Comparison of ENCODE assay signal across 8 cellular contexts in the genomic region with DNA sequence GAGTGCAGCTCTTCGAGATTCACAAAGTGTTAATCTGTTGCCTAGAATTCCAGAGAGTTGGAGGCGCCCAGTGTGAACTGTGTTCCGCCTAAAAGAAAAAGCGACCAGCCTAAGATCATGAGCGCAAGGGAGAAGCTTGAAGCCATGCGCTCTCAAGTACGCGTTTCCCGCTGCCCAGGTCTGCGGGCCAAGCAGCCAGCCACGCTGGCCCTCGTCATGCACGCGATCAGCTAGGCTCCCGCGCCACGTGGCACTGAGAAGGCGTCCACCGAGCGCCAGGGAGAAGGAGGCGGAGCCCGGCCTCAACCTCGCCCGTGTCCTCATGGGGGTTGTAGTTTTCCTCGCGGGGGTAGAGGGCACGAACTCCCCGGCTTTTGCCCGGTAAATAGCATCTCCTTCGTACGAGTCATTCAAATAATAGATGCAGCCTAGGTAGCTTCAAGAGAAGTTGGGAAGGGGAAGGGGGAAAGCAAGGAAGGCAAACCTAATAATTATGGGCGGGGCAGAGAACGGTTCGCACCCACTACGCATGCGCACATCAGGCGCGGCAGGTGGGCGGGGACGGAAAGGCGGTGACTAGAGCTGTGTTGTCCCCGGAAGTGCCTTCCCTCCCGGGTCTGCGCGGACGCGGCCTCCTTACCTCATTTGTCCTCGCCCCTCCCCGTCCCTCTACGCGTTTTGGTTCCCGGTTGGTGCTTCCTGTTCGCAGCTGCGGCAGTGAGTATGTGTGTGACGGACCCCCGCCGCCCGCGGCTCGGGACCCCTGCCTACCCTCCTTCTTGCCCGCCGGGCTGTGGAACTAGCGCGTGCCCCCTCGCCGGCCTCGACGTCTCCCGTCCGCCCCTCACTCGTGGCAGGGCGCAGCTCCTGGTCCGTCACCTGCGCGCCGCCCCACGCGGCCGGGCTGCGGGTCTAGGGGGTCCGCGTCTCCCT. TPM values are rescaled to one million over a fixed set of nuclear protein-coding genes. Genes with fewer than 3 reads are reported as not detected.
DNase-seq lines count a peak whose midpoint lies in the region; ATAC-seq and TF ChIP-seq lines count a peak whose summit lies in the region.

A gene (plus strand): TSS at position 668 of the 933 bp plus-strand sequence.

- no peaks in the 10 kb centered on the region for H3K9me3 ChIP-seq in PC-3 (ENCODE audit: low read length)

- H3K27ac ChIP-seq in PC-3 (ENCODE audit: low read length): peak within 1 kb of the TSS; percentile 37

- H3K4me3 ChIP-seq in PC-3 (ENCODE audit: low read length) (peak within 1 kb of the TSS; percentile 90), epithelial cell of proximal tubule (ENCODE audit: low read depth, low read length) (peak within 1 kb of the TSS; percentile 96)

- TF ChIP-seq CTCF in PC-3 (conservative IDR thresholded peaks at IDR 0.05; ENCODE audit: low read depth, low read length) (no peak), epithelial cell of proximal tubule (conservative IDR thresholded peaks at IDR 0.05; ENCODE audit: low read depth, low read length) (no peak)

- POLR2A ChIA-PET in PC-3 (lab: Charles Lee; ENCODE audit: unreplicated experiment): no interaction called here

- H4K20me1 ChIP-seq in PC-3 (ENCODE audit: low read length): no peaks in the 10 kb centered on the region

- peak within 1 kb of the TSS; percentile 90 for H3K9ac ChIP-seq in PC-3 (ENCODE audit: low read length)

- no peaks in the 10 kb centered on the region for H3F3A ChIP-seq in PC-3 (ENCODE audit: low read length, unreplicated experiment)

- CTCF ChIA-PET in PC-3 (lab: Charles Lee): interaction anchor here (0.6 to 1.2 kb wide), 2 partner anchors 111 to 345 kb away, joined by 3 read pairs; a partner anchor contains a TSS

- H2AFZ ChIP-seq in PC-3 (ENCODE audit: low read length): peak within 1 kb of the TSS; percentile 97

- H3K4me1 ChIP-seq in PC-3 (ENCODE audit: insufficient read depth, low read length): peaks cover 3% of the 10 kb centered on the region; the same call in 1 of the 2 replicates

- H3K79me2 ChIP-seq in PC-3 (ENCODE audit: low read length): peaks cover 46% of the 10 kb centered on the region

- peak within 1 kb of the TSS; percentile 85 for H3K4me2 ChIP-seq in PC-3 (ENCODE audit: low read length)

- H3K27me3 ChIP-seq in PC-3 (ENCODE audit: low read length): no peaks in the 10 kb centered on the region

- no peak for TF ChIP-seq RAD21 in Ishikawa (IDR thresholded peaks at IDR 0.05; ENCODE audit: low read depth)

- H3K9me2 ChIP-seq in PC-3 (replicated peaks; ENCODE audit: low read length): no peaks in the 10 kb centered on the region

- DNase-seq in DMS114 treated with DMSO at 0.1 percent for 48 hours (lab: John Stamatoyannopoulos, UW; ENCODE audit: unreplicated experiment) (peak; percentile 90), PC-3 (peak; percentile 86), activated T-cell treated with anti-CD3 and anti-CD28 coated beads for 48 hours (ENCODE audit: low read depth) (peak; percentile 93), epithelial cell of proximal tubule (ENCODE audit: low read depth) (peak; percentile 58), mucosa of gallbladder (ENCODE audit: low spot score) (peak; percentile 96)
- peak; percentile 95 to 98 for DNase-seq in stimulated activated CD8-positive, alpha-beta memory T cell treated with anti-CD3 and anti-CD28 coated beads, Interleukin-4, amount 100 ng/mL, for 4 hours (ENCODE audit: low read depth in 2 of 2, low spot score in 1 of 2)

- no peak for TF ChIP-seq EP300 in Ishikawa (IDR thresholded peaks at IDR 0.05; ENCODE audit: borderline replicate concordance)

- no peaks in the 10 kb centered on the region for H3K36me3 ChIP-seq in PC-3 (ENCODE audit: low read depth, low read length)

- TSS peak; percentile 96 for BruUV-seq in PC-3 (replicated peaks; lab: Mats Ljungman, UMichigan)

- intact Hi-C loops in PC-3 (cut with micrococcal nuclease): loop anchor here (10.0 kb wide), 1 partner anchor 105 kb away; no protein-coding TSS in a partner anchor

- peak; percentile 92 for ATAC-seq in GM21576 (IDR thresholded peaks at IDR 0.05; ENCODE audit: unreplicated experiment)
- ATAC-seq in PC-3: peak; percentile 97

TF ChIP-seq in Ishikawa, 13 proteins besides CTCF, POLR2A, EP300 and RAD21:
- TF ChIP-seq TAF1 (IDR thresholded peaks at IDR 0.05; ENCODE audit: low read depth) (peak; percentile 44), TCF12 (IDR thresholded peaks at IDR 0.05; ENCODE audit: low read depth) (peak; percentile 70), TEAD4 (IDR thresholded peaks at IDR 0.05) (peak; percentile 66; the same call in 1 of the 2 replicates), ZBTB7A (IDR thresholded peaks at IDR 0.05; ENCODE audit: low read depth) (peak; percentile 86), CREB1 (IDR thresholded peaks at IDR 0.05; ENCODE audit: low read depth) (0 out of 2 replicates have a peak, but pooled peaks have one; percentile 41), EGR1 (IDR thresholded peaks at IDR 0.05) (no peak), FOXM1 (IDR thresholded peaks at IDR 0.05; ENCODE audit: borderline replicate concordance, low read depth) (no peak)
- TF ChIP-seq, protein P1, sequence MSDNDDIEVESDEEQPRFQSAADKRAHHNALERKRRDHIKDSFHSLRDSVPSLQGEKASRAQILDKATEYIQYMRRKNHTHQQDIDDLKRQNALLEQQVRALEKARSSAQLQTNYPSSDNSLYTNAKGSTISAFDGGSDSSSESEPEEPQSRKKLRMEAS (IDR thresholded peaks at IDR 0.05): peak; percentile 100
- TF ChIP-seq, protein P2, sequence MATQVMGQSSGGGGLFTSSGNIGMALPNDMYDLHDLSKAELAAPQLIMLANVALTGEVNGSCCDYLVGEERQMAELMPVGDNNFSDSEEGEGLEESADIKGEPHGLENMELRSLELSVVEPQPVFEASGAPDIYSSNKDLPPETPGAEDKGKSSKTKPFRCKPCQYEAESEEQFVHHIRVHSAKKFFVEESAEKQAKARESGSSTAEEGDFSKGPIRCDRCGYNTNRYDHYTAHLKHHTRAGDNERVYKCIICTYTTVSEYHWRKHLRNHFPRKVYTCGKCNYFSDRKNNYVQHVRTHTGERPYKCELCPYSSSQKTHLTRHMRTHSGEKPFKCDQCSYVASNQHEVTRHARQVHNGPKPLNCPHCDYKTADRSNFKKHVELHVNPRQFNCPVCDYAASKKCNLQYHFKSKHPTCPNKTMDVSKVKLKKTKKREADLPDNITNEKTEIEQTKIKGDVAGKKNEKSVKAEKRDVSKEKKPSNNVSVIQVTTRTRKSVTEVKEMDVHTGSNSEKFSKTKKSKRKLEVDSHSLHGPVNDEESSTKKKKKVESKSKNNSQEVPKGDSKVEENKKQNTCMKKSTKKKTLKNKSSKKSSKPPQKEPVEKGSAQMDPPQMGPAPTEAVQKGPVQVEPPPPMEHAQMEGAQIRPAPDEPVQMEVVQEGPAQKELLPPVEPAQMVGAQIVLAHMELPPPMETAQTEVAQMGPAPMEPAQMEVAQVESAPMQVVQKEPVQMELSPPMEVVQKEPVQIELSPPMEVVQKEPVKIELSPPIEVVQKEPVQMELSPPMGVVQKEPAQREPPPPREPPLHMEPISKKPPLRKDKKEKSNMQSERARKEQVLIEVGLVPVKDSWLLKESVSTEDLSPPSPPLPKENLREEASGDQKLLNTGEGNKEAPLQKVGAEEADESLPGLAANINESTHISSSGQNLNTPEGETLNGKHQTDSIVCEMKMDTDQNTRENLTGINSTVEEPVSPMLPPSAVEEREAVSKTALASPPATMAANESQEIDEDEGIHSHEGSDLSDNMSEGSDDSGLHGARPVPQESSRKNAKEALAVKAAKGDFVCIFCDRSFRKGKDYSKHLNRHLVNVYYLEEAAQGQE (IDR thresholded peaks at IDR 0.05; ENCODE audit: low read depth): no peak
- TF ChIP-seq, protein P3, sequence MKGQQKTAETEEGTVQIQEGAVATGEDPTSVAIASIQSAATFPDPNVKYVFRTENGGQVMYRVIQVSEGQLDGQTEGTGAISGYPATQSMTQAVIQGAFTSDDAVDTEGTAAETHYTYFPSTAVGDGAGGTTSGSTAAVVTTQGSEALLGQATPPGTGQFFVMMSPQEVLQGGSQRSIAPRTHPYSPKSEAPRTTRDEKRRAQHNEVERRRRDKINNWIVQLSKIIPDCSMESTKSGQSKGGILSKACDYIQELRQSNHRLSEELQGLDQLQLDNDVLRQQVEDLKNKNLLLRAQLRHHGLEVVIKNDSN (IDR thresholded peaks at IDR 0.05): peak; percentile 91

RNA-seq across cellular contexts. Expression of the gene that starts here (rescaled TPM):
- 6.5 and 9.1 TPM in 2 replicates for total RNA-seq in PC-3 (2014; rRNA removed)
- 8.8 and 13.3 TPM in 2 replicates for total RNA-seq in epithelial cell of proximal tubule
- 16.5 TPM for total RNA-seq in mucosa of gallbladder

Comparison
In these comparisons a context has a peak if more than half of its experiments do, and no peak if none do; other contexts are left out.
1. Peak in every context shown above with its lines: DNase-seq, ATAC-seq, H3K4me3 ChIP-seq and H3K27ac ChIP-seq.